In the genomic region with DNA sequence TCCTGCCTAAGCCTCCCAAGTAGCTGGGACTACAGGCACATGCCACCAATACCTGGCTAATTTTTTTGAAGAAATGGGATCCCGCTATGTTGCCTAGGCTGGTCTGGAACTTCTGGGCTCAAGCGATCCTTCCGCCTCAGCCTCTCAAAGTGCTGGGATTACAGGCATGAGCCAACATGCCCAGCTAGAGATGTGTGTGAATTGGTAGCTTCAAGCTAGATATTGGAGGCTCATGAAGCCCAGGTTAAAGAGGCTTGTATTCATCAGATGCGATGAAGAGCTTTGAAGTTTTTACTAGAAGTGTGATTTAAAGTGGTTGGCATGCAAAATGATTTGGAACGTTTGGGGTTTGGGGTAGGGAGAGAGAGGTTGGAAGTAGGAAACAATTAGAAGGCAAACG, we compare ENCODE assay signal across 1 cellular context.
TF ChIP-seq lines count a peak whose summit lies in the region.

No MANE protein-coding gene starts in this region.

TF ChIP-seq in H1, 55 proteins besides CTCF, POLR2A, EP300 and RAD21:
- TF ChIP-seq CHD7 (IDR thresholded peaks at IDR 0.05; ENCODE audit: insufficient replicate concordance, low read length) (no peak), NRF1 (IDR thresholded peaks at IDR 0.05; ENCODE audit: low read depth, low read length) (no peak), SIN3A (conservative IDR thresholded peaks at IDR 0.05 in 1 of 2, IDR thresholded peaks at IDR 0.05 in 1 of 2; ENCODE audit: low read depth in 1 of 2, low read length in 2 of 2) (no peak), EZH2 (IDR thresholded peaks at IDR 0.05; ENCODE audit: low read depth, low read length, severe bottlenecking) (no peak), ASH2L (IDR thresholded peaks at IDR 0.05; ENCODE audit: low read length) (no peak), JUN (IDR thresholded peaks at IDR 0.05; ENCODE audit: low read depth, low read length) (no peak), GTF2F1 (IDR thresholded peaks at IDR 0.05; ENCODE audit: borderline replicate concordance, low read depth, low read length) (no peak), NANOG (IDR thresholded peaks at IDR 0.05; ENCODE audit: insufficient read depth, low read depth, low read length, poor library complexity, severe bottlenecking) (no peak), ATF2 (IDR thresholded peaks at IDR 0.05; ENCODE audit: low read length) (no peak), PHF8 (conservative IDR thresholded peaks at IDR 0.05; ENCODE audit: low read depth, low read length) (no peak), CBX5 (IDR thresholded peaks at IDR 0.05; ENCODE audit: low read depth, low read length) (no peak), BRCA1 (IDR thresholded peaks at IDR 0.05; ENCODE audit: low read depth, low read length) (no peak), CHD1 (IDR thresholded peaks at IDR 0.05; ENCODE audit: low read depth, low read length) (no peak), FOSL1 (IDR thresholded peaks at IDR 0.05; ENCODE audit: insufficient read depth, low read depth, low read length) (no peak), SRF (IDR thresholded peaks at IDR 0.05; ENCODE audit: low read depth, low read length) (no peak), EGR1 (IDR thresholded peaks at IDR 0.05; ENCODE audit: borderline replicate concordance, low read depth, low read length) (no peak), SAP30 (IDR thresholded peaks at IDR 0.05; ENCODE audit: insufficient read depth, insufficient replicate concordance, low read length) (no peak), POU5F1 (IDR thresholded peaks at IDR 0.05; ENCODE audit: low read depth, low read length) (no peak)
- TF ChIP-seq, protein P1, sequence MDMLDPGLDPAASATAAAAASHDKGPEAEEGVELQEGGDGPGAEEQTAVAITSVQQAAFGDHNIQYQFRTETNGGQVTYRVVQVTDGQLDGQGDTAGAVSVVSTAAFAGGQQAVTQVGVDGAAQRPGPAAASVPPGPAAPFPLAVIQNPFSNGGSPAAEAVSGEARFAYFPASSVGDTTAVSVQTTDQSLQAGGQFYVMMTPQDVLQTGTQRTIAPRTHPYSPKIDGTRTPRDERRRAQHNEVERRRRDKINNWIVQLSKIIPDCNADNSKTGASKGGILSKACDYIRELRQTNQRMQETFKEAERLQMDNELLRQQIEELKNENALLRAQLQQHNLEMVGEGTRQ (IDR thresholded peaks at IDR 0.05; ENCODE audit: low read length) = no peak
